In the genomic region with DNA sequence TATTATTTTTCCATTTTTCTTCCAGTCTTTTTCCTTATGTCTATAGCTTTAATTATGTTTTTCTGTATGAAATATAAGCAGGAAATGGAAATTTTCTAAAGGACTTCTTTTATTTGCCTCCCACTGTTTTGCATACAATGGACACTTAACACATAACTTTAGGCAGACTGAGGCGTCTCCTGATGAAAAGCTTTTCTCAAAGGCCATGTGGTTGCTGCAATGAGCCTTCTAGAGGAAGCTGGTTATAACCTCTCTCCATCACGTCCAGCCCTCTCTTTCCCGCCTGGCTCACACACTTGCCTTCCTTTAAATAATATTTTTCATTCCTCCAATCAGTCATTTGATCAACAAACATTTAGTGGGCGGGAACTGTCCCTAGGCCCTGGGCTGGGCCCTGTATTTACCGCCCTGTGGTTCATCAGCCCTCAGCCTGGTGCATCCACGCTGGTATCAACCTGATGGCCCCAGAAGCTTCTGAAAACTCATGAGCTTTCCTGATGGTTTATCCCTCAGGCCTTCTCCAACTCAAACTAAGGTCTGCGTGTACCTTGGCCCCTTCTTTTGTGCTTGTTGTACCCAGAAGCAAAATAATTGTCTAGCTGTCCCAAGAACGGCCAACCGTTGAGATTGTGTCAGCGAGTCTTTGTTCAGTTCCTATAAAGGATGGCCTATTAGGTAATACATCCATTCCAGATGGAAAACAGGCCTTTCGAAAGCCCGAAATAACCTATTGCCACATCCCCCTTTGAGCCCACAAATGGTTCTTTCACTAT, we compare ENCODE assay signal across 1 cellular context.
TF ChIP-seq lines count a peak whose summit lies in the region.

No MANE protein-coding gene starts in this region.

TF ChIP-seq in endothelial cell of umbilical vein, 7 proteins besides CTCF, POLR2A, EP300 and RAD21 (continued from another document):
- TF ChIP-seq GATA2 (IDR thresholded peaks at IDR 0.05; ENCODE audit: insufficient read depth, insufficient read length, low read depth, low read length), result no peak
